ENCODE assay signal across 1 cellular context in the genomic region with DNA sequence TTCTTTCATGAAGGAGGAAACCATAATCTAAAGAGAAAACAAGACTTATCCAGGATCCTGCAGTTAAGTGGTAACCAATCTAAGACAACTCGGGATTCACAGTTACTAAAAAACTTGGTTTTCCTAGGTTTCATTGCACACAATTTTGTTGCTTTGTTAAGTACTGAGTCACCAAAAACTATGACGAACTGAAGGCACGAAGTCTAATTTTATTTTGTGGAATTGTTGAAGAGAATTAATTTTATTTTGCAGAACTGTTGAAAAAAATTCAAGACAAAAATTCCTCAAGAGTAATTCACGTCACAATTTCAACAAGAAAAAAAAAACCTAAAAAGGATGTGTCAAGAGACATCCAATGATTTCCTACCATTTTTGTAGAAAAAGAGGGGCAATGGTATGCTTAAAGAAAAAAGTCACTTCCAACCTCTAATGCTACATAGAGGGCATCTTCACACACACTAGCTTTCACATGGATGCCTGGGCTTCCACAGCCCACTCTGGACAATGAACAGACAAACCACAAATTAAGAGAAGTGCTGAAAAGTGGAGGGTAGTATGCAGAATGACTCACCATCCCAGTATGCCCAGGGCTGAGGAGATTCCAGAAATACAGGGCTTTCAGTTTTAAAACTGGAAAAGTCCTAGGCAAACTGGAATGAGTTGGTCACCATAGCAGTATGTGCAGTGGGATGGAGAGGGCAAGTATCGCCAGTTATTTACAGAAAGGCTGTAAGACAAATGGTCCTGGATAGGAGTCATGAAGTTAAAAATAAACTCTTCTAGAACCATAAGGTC.
A peak's percentile ranks its signal among the peaks of the same experiment; 100 is the strongest.
TF ChIP-seq lines count a peak whose summit lies in the region.

No MANE protein-coding gene starts in this region.

TF ChIP-seq in IMR-90, 13 proteins besides CTCF, POLR2A, EP300 and RAD21:
- no peak for TF ChIP-seq MAZ (IDR thresholded peaks at IDR 0.05; ENCODE audit: borderline replicate concordance, low read depth, low read length)
- peak; percentile 83 for TF ChIP-seq FOS (IDR thresholded peaks at IDR 0.05; ENCODE audit: low read depth, low read length)
